Comparison of ENCODE assay signal across 17 cellular contexts in the genomic region with DNA sequence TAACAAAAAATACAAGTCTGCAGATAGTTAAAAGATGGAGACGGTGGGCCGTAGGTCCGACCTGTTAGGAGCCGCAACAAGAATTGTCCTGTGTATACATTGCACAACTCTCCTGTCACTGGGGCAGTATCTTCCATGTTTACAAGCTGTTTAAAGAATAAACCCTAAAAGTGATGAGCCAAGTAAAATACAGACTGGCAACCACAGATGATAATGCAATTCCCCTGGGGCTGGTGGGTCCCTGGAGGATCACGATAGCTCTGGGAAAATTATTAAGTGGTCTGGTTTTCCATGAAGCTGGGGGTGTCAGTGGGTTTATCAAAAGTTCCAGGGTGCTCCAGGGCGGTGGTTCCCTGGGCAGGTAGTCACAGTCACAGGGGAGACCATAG. TPM values are rescaled to one million over a fixed set of nuclear protein-coding genes. Genes with fewer than 3 reads are reported as not detected.
DNase-seq lines count a peak whose midpoint lies in the region; ATAC-seq, FAIRE-seq and TF ChIP-seq lines count a peak whose summit lies in the region.
"Had no signal": no experiment of that assay in that cellular context is flagged by ENCODE, and none has a peak within 500 bp of the region (broad histone marks: within the 10 kb centered on the region; RNA-seq: fewer than 3 reads in every experiment).

No MANE protein-coding gene starts in this region.

- H2BK15ac ChIP-seq in mesenchymal stem cell (ENCODE audit: low read depth, poor library complexity, severe bottlenecking): peak overlapping the region; percentile 19

- H2BK5ac ChIP-seq in mesenchymal stem cell (ENCODE audit: low read depth, low read length, poor library complexity, severe bottlenecking): no peak overlapping the region

- H4K8ac ChIP-seq in mesenchymal stem cell (ENCODE audit: low read length): no peak overlapping the region

- no peak overlapping the region for H3K4ac ChIP-seq in mesenchymal stem cell (ENCODE audit: low read depth in 1 of 2, low read length in 2 of 2)

- no peaks in the 10 kb centered on the region for H3K79me1 ChIP-seq in mesenchymal stem cell (replicated peaks; ENCODE audit: low read length, poor library complexity, severe bottlenecking)

- no peaks in the 10 kb centered on the region for H4K20me1 ChIP-seq in K562 (replicated peaks; ENCODE audit: control insufficient read depth, insufficient read depth, low read length)

- H3K9ac ChIP-seq in K562 (ENCODE audit: insufficient read depth in 1 of 2, low read depth in 2 of 2, low read length in 2 of 2) (no peak overlapping the region), mesenchymal stem cell (ENCODE audit: low read length) (peak overlapping the region; percentile 17)

- H3K4me1 ChIP-seq in K562 (replicated peaks in 1 of 2; ENCODE audit: control insufficient read depth in 2 of 2, insufficient read depth in 2 of 2, low read length in 2 of 2) (no peaks in the 10 kb centered on the region), mesenchymal stem cell (ENCODE audit: control insufficient read depth, insufficient read depth, low read depth, low read length) (peaks cover 9% of the 10 kb centered on the region)

- DNase-seq in AG04450 (ENCODE audit: low read depth, low spot score) (no peak), NB4 (ENCODE audit: low read depth) (peak; percentile 41), K562 (ENCODE audit: extremely low read depth in 1 of 4, low spot score in 3 of 4) (no peak), mesenchymal stem cell (peak; percentile 46), DMS79 treated with DMSO at 0.1 percent for 48 hours (lab: John Stamatoyannopoulos, UW) (no peak), SKM-1 treated with dmso at 0.1 percent for 144 hours (lab: John Stamatoyannopoulos, UW; ENCODE audit: unreplicated experiment) (no peak), retina (no peak), HT-29 (ENCODE audit: low spot score) (no peak)
- DNase-seq: activated naive CD4-positive, alpha-beta T cell treated with Interleukin-2 at 50 U/mL for 16 hours; activated T-cell treated with anti-CD3 and anti-CD28 coated beads for 4 hours; cortex of kidney; NCI-H82 had no signal

- CTCF ChIA-PET in AG04450 (lab: Charles Lee): interaction anchor here (0.6 to 2.5 kb wide), 4 partner anchors 8 to 561 kb away, joined by 3 to 9 read pairs (median 6); partner anchors contain the start of gene FAM50B
- CTCF ChIA-PET in K562 (lab: Yijun Ruan, JAX; ENCODE audit: low intra/inter-chr PET ratio): no interaction called here

- POLR2A ChIA-PET in AG04450 (lab: Yijun Ruan, JAX): no interaction called here
- POLR2A ChIA-PET in K562 (lab: Yijun Ruan, JAX): interaction anchor here (1.0 kb wide), 1 partner anchor 11 kb away, joined by 3 read pairs; no protein-coding TSS in a partner anchor

- H3K27ac ChIP-seq in AG04450 (ENCODE audit: low read depth, low read length): peak overlapping the region; percentile 11
- no peak overlapping the region for H3K27ac ChIP-seq in K562 (ENCODE audit: extremely low read depth, low read depth, low read length)
- H3K27ac ChIP-seq in mesenchymal stem cell (ENCODE audit: low read length, poor library complexity, severe bottlenecking): no peak overlapping the region
- H3K27ac ChIP-seq: neutrophil had no signal

- ATAC-seq in K562: no peak

- H3K18ac ChIP-seq in mesenchymal stem cell (ENCODE audit: low read depth in 1 of 2, low read length in 2 of 2): no peak overlapping the region

- intact Hi-C loops in K562 (cut with micrococcal nuclease): no loop called here

- H3K4me3 ChIP-seq in AG04450 (ENCODE audit: low read depth, low read length): no peak overlapping the region
- H3K4me3 ChIP-seq in NB4 (ENCODE audit: low read depth, low read length): no peak overlapping the region
- H3K4me3 ChIP-seq in K562: no peak overlapping the region
- H3K4me3 ChIP-seq in mesenchymal stem cell (ENCODE audit: insufficient read depth in 1 of 2, low read depth in 1 of 2, low read length in 2 of 2): no peak overlapping the region
- H3K4me3 ChIP-seq: gastrocnemius medialis, right atrium auricular region had no signal

- H3K9me1 ChIP-seq in K562 (ENCODE audit: control insufficient read depth, insufficient read depth, low read length): no peaks in the 10 kb centered on the region

- H4K91ac ChIP-seq in mesenchymal stem cell (ENCODE audit: low read length): no peak overlapping the region

- no peaks in the 10 kb centered on the region for H3K36me3 ChIP-seq in K562 (ENCODE audit: control insufficient read depth, insufficient read depth, low read length)
- H3K36me3 ChIP-seq in mesenchymal stem cell (ENCODE audit: control insufficient read depth in 1 of 2, insufficient read depth in 2 of 2, low read depth in 1 of 2, low read length in 2 of 2): no peaks in the 10 kb centered on the region
- H3K36me3 ChIP-seq: gastrocnemius medialis, neutrophil, right atrium auricular region had no signal

- H2AK5ac ChIP-seq in mesenchymal stem cell (ENCODE audit: low read length, severe bottlenecking): no peak overlapping the region

- no peak overlapping the region for H2AFZ ChIP-seq in K562 (ENCODE audit: low read depth, low read length)
- no peak overlapping the region for H2AFZ ChIP-seq in mesenchymal stem cell (ENCODE audit: low read depth, low read length)

- TF ChIP-seq CTCF in AG04450 (IDR thresholded peaks at IDR 0.05; ENCODE audit: low read depth, low read length) (no peak), NB4 (IDR thresholded peaks at IDR 0.05; ENCODE audit: low read depth, low read length) (no peak), K562 (IDR thresholded peaks at IDR 0.05 in 2 of 3, conservative IDR thresholded peaks at IDR 0.05 in 1 of 3; ENCODE audit: insufficient read depth in 2 of 3, low read depth in 1 of 3, low read length in 3 of 3) (no peak)

- BruUV-seq in K562 (replicated peaks; lab: Mats Ljungman, UMichigan): no TSS peak

- H3K27me3 ChIP-seq in AG04450 (ENCODE audit: control insufficient read depth, insufficient read depth, low read length) (no peaks in the 10 kb centered on the region), K562 (ENCODE audit: control insufficient read depth in 2 of 2, insufficient read depth in 2 of 2, low read length in 2 of 2) (peaks cover 31 to 45% of the 10 kb centered on the region in 2 experiments), mesenchymal stem cell (ENCODE audit: control insufficient read depth in 1 of 2, insufficient read depth in 1 of 2, low read length in 2 of 2) (no peaks in the 10 kb centered on the region)
- H3K27me3 ChIP-seq: gastrocnemius medialis, right atrium auricular region had no signal

- no peak for TF ChIP-seq RAD21 in K562 (CRISPR knock-in tag; conservative IDR thresholded peaks at IDR 0.05 in 1 of 2, IDR thresholded peaks at IDR 0.05 in 1 of 2)

- no peak for FAIRE-seq in K562 (lab: Jason Lieb, UNC)
- FAIRE-seq: endothelial cell of umbilical vein, RCC 7860 had no signal

- no peaks in the 10 kb centered on the region for H3K9me3 ChIP-seq in AG04450 (ENCODE audit: control insufficient read depth, insufficient read depth, low read length)
- no peaks in the 10 kb centered on the region for H3K9me3 ChIP-seq in K562 (replicated peaks; ENCODE audit: control insufficient read depth, insufficient read depth, low read depth, low read length)
- H3K9me3 ChIP-seq in mesenchymal stem cell (ENCODE audit: control insufficient read depth, low read length): no peaks in the 10 kb centered on the region
- H3K9me3 ChIP-seq: gastrocnemius medialis, neutrophil, right atrium auricular region had no signal

- in situ Hi-C loops in K562 (cut with MboI): no loop called here

- H3K79me2 ChIP-seq in K562 (ENCODE audit: control insufficient read depth, insufficient read depth, low read length): no peaks in the 10 kb centered on the region

- H3K4me2 ChIP-seq in K562 (ENCODE audit: insufficient read depth, low read length) (no peak overlapping the region), mesenchymal stem cell (ENCODE audit: low read length, poor library complexity, severe bottlenecking) (no peak overlapping the region)

- H3K23ac ChIP-seq in mesenchymal stem cell (ENCODE audit: low read length in 2 of 2): no peak overlapping the region

- no peak for TF ChIP-seq POLR2A in NB4 (IDR thresholded peaks at IDR 0.05; ENCODE audit: extremely low read depth, insufficient read length)
- no peak for TF ChIP-seq POLR2A in K562 (conservative IDR thresholded peaks at IDR 0.05)

- no peak for TF ChIP-seq EP300 in K562 (IDR thresholded peaks at IDR 0.05; ENCODE audit: low read length)

- H2BK12ac ChIP-seq in mesenchymal stem cell (ENCODE audit: low read length in 2 of 2): peak overlapping the region in 1 of 2 experiments; percentile 24

- no peak overlapping the region for H2BK120ac ChIP-seq in mesenchymal stem cell (ENCODE audit: low read depth, low read length)

- H3K14ac ChIP-seq in mesenchymal stem cell (ENCODE audit: low read length in 2 of 2): no peak overlapping the region

- 2% methylated on average over 6 of the region's 6 CpGs for WGBS in K562 (ENCODE audit: insufficient coverage, low coverage, missing lambda C conversion rate)
- 77% methylated on average over 6 of the region's 6 CpGs for WGBS in mesenchymal stem cell

TF ChIP-seq in K562, 482 proteins besides CTCF, POLR2A, EP300 and RAD21 (continues in another document):
- TF ChIP-seq ZNF143 (CRISPR knock-in tag; IDR thresholded peaks at IDR 0.05): no peak

RNA-seq across cellular contexts. Expression of gene FAM50B, which starts 8.1 kb away (rescaled TPM):
- polyA plus RNA-seq in AG04450 (2011; rRNA removed) (4.5 and 5.5 TPM in 2 replicates), K562 (2011; rRNA removed) (0.04 and 0.13 TPM in 2 replicates), K562 (2014; fragmentation: Illumina TruSeq; extraction: Trizol) (not detected in 2 replicates), K562 (2014; fragmentation: Nextera tagmentation; extraction: Ambion mirVana) (not detected), K562 (2014; rRNA removed) (0.16 TPM in 1 of 2 replicates, not detected in the other)
- polyA minus RNA-seq in AG04450 (2011; rRNA and poly(A)+ RNA removed): 2.0 TPM in 2 replicates
- total RNA-seq in K562 (2011; cell fraction: chromatin; rRNA removed; ENCODE audit: low replicate concordance): not detected in 2 replicates
- not detected in 2 replicates for total RNA-seq in K562 (2011; cell fraction: nucleolus; rRNA removed)
- not detected in 2 replicates for total RNA-seq in K562 (2011; cell fraction: nucleoplasm; rRNA removed)
- total RNA-seq in K562 (2014; rRNA removed) (not detected in 2 replicates), K562 (2014; rRNA removed; fragmentation: Illumina TruSeq; extraction: Trizol) (not detected in 2 replicates), K562 (2015; rRNA removed; fragmentation: Illumina TruSeq; extraction: Trizol) (not detected in 2 replicates), K562 (2021) (0.09 and 0.13 TPM in 2 replicates)
- 0.12 TPM in 1 of 2 replicates, not detected in the other for polyA plus RNA-seq in K562 (2011; cell fraction: cytosol; rRNA removed)
- 0.07 TPM in 1 of 2 replicates, not detected in the other for polyA plus RNA-seq in K562 (2011; cell fraction: nucleus; rRNA removed)
- polyA plus RNA-seq in K562 (2012): 0.07 and 0.11 TPM in 2 replicates
- not detected in 2 replicates for polyA minus RNA-seq in K562 (2011; rRNA and poly(A)+ RNA removed)
- not detected in 2 replicates for polyA minus RNA-seq in K562 (2011; cell fraction: cytosol; rRNA and poly(A)+ RNA removed)
- polyA minus RNA-seq in K562 (2011; cell fraction: nucleus; rRNA and poly(A)+ RNA removed): not detected in 2 replicates
- polyA plus RNA-seq in mesenchymal stem cell (2013, experiment 1 of 2): 2.1 TPM
- 2.1 TPM for polyA plus RNA-seq in mesenchymal stem cell (2013, experiment 2 of 2)
- not detected in 2 replicates for total RNA-seq in HT-29 (2014; rRNA removed; shearing (Covaris generic))

Comparison
In these comparisons a context has a peak if more than half of its experiments do, and no peak if none do; other contexts are left out.
1. DNase-seq: peak in NB4 (single experiment) and mesenchymal stem cell (single experiment); none in AG04450 (single experiment), K562 (0 of 4), DMS79 treated with DMSO at 0.1 percent for 48 hours (single experiment), SKM-1 treated with dmso at 0.1 percent for 144 hours (single experiment), retina (single experiment) and HT-29 (single experiment).